In the genomic region with DNA sequence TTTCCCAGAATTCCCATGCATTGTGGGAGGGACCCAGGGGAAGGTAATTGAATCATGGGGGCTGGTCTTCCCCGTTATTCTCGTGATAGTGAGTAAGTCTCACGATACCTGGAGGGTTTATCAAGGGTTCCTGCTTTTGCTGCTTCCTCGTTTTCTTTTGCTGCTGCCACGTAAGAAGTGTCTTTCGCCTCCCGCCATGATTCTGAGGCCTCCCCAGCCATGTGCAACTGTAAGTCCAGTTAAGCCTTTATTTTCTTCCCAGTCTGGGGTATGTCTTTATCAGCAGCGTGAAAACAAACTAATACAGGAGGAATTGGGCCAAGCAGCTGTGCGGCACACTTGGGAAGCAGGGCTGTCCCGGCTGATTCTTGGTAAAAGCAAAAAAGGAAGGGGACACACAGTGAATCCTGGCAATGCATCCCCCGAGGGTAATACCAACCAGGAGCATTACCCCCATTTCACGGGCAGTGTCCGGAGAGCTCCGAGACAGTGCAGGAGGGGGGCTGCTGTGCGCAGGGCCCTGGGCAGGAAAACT, we compare ENCODE assay signal across 1 cellular context.
A peak's percentile ranks its signal among the peaks of the same experiment; 100 is the strongest.
TF ChIP-seq lines count a peak whose summit lies in the region.

No MANE protein-coding gene starts in this region.

TF ChIP-seq in K562, 482 proteins besides CTCF, POLR2A, EP300 and RAD21 (continued from another document and continues in another):
- TF ChIP-seq, protein P1, sequence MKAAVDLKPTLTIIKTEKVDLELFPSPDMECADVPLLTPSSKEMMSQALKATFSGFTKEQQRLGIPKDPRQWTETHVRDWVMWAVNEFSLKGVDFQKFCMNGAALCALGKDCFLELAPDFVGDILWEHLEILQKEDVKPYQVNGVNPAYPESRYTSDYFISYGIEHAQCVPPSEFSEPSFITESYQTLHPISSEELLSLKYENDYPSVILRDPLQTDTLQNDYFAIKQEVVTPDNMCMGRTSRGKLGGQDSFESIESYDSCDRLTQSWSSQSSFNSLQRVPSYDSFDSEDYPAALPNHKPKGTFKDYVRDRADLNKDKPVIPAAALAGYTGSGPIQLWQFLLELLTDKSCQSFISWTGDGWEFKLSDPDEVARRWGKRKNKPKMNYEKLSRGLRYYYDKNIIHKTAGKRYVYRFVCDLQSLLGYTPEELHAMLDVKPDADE (conservative IDR thresholded peaks at IDR 0.05; ENCODE audit: control insufficient read depth, low read depth, low read length) = no peak
- TF ChIP-seq, protein P2, sequence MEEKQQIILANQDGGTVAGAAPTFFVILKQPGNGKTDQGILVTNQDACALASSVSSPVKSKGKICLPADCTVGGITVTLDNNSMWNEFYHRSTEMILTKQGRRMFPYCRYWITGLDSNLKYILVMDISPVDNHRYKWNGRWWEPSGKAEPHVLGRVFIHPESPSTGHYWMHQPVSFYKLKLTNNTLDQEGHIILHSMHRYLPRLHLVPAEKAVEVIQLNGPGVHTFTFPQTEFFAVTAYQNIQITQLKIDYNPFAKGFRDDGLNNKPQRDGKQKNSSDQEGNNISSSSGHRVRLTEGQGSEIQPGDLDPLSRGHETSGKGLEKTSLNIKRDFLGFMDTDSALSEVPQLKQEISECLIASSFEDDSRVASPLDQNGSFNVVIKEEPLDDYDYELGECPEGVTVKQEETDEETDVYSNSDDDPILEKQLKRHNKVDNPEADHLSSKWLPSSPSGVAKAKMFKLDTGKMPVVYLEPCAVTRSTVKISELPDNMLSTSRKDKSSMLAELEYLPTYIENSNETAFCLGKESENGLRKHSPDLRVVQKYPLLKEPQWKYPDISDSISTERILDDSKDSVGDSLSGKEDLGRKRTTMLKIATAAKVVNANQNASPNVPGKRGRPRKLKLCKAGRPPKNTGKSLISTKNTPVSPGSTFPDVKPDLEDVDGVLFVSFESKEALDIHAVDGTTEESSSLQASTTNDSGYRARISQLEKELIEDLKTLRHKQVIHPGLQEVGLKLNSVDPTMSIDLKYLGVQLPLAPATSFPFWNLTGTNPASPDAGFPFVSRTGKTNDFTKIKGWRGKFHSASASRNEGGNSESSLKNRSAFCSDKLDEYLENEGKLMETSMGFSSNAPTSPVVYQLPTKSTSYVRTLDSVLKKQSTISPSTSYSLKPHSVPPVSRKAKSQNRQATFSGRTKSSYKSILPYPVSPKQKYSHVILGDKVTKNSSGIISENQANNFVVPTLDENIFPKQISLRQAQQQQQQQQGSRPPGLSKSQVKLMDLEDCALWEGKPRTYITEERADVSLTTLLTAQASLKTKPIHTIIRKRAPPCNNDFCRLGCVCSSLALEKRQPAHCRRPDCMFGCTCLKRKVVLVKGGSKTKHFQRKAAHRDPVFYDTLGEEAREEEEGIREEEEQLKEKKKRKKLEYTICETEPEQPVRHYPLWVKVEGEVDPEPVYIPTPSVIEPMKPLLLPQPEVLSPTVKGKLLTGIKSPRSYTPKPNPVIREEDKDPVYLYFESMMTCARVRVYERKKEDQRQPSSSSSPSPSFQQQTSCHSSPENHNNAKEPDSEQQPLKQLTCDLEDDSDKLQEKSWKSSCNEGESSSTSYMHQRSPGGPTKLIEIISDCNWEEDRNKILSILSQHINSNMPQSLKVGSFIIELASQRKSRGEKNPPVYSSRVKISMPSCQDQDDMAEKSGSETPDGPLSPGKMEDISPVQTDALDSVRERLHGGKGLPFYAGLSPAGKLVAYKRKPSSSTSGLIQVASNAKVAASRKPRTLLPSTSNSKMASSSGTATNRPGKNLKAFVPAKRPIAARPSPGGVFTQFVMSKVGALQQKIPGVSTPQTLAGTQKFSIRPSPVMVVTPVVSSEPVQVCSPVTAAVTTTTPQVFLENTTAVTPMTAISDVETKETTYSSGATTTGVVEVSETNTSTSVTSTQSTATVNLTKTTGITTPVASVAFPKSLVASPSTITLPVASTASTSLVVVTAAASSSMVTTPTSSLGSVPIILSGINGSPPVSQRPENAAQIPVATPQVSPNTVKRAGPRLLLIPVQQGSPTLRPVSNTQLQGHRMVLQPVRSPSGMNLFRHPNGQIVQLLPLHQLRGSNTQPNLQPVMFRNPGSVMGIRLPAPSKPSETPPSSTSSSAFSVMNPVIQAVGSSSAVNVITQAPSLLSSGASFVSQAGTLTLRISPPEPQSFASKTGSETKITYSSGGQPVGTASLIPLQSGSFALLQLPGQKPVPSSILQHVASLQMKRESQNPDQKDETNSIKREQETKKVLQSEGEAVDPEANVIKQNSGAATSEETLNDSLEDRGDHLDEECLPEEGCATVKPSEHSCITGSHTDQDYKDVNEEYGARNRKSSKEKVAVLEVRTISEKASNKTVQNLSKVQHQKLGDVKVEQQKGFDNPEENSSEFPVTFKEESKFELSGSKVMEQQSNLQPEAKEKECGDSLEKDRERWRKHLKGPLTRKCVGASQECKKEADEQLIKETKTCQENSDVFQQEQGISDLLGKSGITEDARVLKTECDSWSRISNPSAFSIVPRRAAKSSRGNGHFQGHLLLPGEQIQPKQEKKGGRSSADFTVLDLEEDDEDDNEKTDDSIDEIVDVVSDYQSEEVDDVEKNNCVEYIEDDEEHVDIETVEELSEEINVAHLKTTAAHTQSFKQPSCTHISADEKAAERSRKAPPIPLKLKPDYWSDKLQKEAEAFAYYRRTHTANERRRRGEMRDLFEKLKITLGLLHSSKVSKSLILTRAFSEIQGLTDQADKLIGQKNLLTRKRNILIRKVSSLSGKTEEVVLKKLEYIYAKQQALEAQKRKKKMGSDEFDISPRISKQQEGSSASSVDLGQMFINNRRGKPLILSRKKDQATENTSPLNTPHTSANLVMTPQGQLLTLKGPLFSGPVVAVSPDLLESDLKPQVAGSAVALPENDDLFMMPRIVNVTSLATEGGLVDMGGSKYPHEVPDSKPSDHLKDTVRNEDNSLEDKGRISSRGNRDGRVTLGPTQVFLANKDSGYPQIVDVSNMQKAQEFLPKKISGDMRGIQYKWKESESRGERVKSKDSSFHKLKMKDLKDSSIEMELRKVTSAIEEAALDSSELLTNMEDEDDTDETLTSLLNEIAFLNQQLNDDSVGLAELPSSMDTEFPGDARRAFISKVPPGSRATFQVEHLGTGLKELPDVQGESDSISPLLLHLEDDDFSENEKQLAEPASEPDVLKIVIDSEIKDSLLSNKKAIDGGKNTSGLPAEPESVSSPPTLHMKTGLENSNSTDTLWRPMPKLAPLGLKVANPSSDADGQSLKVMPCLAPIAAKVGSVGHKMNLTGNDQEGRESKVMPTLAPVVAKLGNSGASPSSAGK (IDR thresholded peaks at IDR 0.05) = peak; percentile 87
- TF ChIP-seq RHOXF2B (CRISPR knock-in tag; conservative IDR thresholded peaks at IDR 0.05) (no peak), HIVEP1 (CRISPR knock-in tag; IDR thresholded peaks at IDR 0.05) (no peak), POLR2AphosphoS5 (IDR thresholded peaks at IDR 0.05; ENCODE audit: control insufficient read depth, insufficient read depth, low read depth, low read length) (peak; percentile 21; the same call in 1 of the 2 replicates), SIRT6 (IDR thresholded peaks at IDR 0.05; ENCODE audit: low read depth, low read length) (no peak), CBFB (CRISPR knock-in tag; IDR thresholded peaks at IDR 0.05) (no peak), L3MBTL2 (IDR thresholded peaks at IDR 0.05) (peak; percentile 92), XRCC5 (IDR thresholded peaks at IDR 0.05; ENCODE audit: low read depth, low read length) (no peak), PHF21A (IDR thresholded peaks at IDR 0.05; ENCODE audit: borderline replicate concordance, low read depth) (no peak), MECOM (CRISPR knock-in tag; IDR thresholded peaks at IDR 0.05) (no peak), NFIC (IDR thresholded peaks at IDR 0.05) (no peak), ZNF174 (CRISPR knock-in tag; IDR thresholded peaks at IDR 0.05) (no peak), PYGO2 (tag; IDR thresholded peaks at IDR 0.05) (no peak)
- TF ChIP-seq, protein P3, sequence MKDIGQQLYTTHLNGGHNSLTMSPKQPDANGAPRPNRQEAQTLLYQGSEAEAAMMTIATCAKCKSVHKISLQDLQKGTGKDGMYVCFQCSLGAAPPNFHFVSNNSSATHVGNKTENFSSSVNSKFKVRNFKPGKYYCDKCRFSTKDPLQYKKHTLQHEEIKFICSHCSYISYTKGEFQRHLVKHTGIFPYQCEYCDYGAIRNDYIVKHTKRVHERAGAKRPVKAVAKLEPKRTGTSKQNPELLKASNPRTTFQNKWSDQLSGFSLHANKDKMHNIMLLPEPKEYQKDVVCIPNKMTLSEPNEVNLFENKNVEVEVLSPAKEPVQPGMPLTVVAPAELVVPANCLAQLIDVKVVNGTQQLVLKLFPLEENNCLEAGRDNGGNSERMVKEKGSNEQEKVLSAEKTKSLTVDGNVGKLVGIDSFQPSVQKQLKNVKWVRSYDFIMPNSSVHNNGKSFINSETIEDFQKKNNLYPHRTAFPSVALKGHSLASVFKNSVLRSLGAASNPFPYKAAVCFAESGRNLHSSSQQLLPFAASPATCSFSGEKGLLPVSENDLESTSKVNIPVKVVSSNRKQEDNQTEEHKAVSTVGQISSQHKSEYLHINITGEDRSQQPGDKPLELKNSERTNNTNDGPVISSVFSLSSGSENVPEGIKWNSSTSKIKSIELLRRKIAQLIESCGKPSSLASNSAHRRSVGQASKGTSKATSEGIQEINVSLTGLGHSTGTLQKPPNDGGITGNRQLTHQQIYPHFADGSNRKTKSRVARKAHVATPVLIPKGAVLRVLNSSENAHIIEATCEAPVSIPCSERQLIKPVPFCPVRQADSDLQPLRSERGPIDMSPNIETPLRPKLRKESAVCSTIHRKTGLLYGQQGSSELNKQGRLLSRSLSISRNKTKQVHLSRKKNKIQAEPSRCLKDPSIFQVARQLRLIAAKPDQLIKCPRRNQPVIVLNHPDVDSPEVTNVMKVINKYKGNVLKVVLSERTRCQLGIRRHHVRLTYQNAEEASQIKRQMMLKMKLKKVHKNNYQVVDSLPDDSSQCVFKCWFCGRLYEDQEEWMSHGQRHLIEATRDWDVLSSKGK (CRISPR knock-in tag; IDR thresholded peaks at IDR 0.05) = no peak
- TF ChIP-seq, protein P4, sequence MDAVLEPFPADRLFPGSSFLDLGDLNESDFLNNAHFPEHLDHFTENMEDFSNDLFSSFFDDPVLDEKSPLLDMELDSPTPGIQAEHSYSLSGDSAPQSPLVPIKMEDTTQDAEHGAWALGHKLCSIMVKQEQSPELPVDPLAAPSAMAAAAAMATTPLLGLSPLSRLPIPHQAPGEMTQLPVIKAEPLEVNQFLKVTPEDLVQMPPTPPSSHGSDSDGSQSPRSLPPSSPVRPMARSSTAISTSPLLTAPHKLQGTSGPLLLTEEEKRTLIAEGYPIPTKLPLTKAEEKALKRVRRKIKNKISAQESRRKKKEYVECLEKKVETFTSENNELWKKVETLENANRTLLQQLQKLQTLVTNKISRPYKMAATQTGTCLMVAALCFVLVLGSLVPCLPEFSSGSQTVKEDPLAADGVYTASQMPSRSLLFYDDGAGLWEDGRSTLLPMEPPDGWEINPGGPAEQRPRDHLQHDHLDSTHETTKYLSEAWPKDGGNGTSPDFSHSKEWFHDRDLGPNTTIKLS (IDR thresholded peaks at IDR 0.05; ENCODE audit: borderline replicate concordance, low read depth) = peak; percentile 98
- TF ChIP-seq, protein P5, sequence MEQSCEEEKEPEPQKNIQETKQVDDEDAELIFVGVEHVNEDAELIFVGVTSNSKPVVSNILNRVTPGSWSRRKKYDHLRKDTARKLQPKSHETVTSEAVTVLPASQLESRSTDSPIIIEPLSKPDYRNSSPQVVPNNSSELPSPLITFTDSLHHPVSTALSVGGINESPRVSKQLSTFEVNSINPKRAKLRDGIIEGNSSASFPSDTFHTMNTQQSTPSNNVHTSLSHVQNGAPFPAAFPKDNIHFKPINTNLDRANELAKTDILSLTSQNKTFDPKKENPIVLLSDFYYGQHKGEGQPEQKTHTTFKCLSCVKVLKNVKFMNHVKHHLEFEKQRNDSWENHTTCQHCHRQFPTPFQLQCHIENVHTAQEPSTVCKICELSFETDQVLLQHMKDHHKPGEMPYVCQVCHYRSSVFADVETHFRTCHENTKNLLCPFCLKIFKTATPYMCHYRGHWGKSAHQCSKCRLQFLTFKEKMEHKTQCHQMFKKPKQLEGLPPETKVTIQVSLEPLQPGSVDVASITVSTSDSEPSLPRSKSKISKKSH (CRISPR knock-in tag; IDR thresholded peaks at IDR 0.05) = no peak
- TF ChIP-seq, protein P6, sequence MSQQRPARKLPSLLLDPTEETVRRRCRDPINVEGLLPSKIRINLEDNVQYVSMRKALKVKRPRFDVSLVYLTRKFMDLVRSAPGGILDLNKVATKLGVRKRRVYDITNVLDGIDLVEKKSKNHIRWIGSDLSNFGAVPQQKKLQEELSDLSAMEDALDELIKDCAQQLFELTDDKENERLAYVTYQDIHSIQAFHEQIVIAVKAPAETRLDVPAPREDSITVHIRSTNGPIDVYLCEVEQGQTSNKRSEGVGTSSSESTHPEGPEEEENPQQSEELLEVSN (IDR thresholded peaks at IDR 0.05; ENCODE audit: borderline replicate concordance in 1 of 2, extremely low read depth in 1 of 2, insufficient read depth in 1 of 2, insufficient read length in 1 of 2, low read depth in 1 of 2, low read length in 1 of 2, poor library complexity in 1 of 2, severe bottlenecking in 1 of 2) = peak in 1 of 2 experiments; percentile 33
- TF ChIP-seq, protein P7, sequence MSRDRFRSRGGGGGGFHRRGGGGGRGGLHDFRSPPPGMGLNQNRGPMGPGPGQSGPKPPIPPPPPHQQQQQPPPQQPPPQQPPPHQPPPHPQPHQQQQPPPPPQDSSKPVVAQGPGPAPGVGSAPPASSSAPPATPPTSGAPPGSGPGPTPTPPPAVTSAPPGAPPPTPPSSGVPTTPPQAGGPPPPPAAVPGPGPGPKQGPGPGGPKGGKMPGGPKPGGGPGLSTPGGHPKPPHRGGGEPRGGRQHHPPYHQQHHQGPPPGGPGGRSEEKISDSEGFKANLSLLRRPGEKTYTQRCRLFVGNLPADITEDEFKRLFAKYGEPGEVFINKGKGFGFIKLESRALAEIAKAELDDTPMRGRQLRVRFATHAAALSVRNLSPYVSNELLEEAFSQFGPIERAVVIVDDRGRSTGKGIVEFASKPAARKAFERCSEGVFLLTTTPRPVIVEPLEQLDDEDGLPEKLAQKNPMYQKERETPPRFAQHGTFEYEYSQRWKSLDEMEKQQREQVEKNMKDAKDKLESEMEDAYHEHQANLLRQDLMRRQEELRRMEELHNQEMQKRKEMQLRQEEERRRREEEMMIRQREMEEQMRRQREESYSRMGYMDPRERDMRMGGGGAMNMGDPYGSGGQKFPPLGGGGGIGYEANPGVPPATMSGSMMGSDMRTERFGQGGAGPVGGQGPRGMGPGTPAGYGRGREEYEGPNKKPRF (IDR thresholded peaks at IDR 0.05; ENCODE audit: low read depth, low read length) = no peak
- TF ChIP-seq, protein P8, sequence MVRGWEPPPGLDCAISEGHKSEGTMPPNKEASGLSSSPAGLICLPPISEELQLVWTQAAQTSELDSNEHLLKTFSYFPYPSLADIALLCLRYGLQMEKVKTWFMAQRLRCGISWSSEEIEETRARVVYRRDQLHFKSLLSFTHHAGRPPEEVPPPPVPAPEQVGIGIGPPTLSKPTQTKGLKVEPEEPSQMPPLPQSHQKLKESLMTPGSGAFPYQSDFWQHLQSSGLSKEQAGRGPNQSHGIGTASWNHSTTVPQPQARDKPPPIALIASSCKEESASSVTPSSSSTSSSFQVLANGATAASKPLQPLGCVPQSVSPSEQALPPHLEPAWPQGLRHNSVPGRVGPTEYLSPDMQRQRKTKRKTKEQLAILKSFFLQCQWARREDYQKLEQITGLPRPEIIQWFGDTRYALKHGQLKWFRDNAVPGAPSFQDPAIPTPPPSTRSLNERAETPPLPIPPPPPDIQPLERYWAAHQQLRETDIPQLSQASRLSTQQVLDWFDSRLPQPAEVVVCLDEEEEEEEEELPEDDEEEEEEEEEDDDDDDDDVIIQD (CRISPR knock-in tag; IDR thresholded peaks at IDR 0.05) = no peak
- TF ChIP-seq, protein P9, sequence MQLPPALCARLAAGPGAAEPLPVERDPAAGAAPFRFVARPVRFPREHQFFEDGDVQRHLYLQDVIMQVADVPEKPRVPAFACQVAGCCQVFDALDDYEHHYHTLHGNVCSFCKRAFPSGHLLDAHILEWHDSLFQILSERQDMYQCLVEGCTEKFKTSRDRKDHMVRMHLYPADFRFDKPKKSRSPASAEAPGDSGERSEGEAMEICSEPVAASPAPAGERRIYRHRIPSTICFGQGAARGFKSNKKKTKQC (CRISPR knock-in tag; IDR thresholded peaks at IDR 0.05) = peak; percentile 70
